In genomic region chr2:13212115-13212514, GRCh38 we compare ENCODE assay signal across 10 cellular contexts.
"Had no signal": no experiment of that assay in that cellular context is flagged by ENCODE, and none has a peak within 500 bp of the region (broad histone marks: within the 10 kb centered on the region; RNA-seq: fewer than 3 reads in every experiment).

No MANE protein-coding gene starts in this region.

- H3K27ac ChIP-seq: GM23248, HL-60 had no signal

- H3K4me1 ChIP-seq: HAP-1 had no signal

- H3K9me3 ChIP-seq: HAP-1 had no signal

- H3K9ac ChIP-seq: GM23248 had no signal

- H3K4me3 ChIP-seq: GM23248, HAP-1, K562 had no signal

- H2AFZ ChIP-seq: GM23248 had no signal

- ATAC-seq: HCT116, HepG2, K562 had no signal

- DNase-seq: GM23248, GOT3, H7, HFFc6, KG1 had no signal

- H3K36me3 ChIP-seq: HAP-1 had no signal
